ENCODE assay signal across 2 cellular contexts in genomic region chr11:12179019-12179418, GRCh38.
TF ChIP-seq lines count a peak whose summit lies in the region.

No MANE protein-coding gene starts in this region.

TF ChIP-seq in A549, 52 proteins besides CTCF, POLR2A, EP300 and RAD21 (continued from another document):
- TF ChIP-seq REST (IDR thresholded peaks at IDR 0.05) (no peak), ESRRA (IDR thresholded peaks at IDR 0.05; ENCODE audit: borderline replicate concordance, low read length) (no peak), ELK1 (IDR thresholded peaks at IDR 0.05; ENCODE audit: low read depth, low read length) (no peak), HOXB5 (CRISPR knock-in tag; IDR thresholded peaks at IDR 0.05) (no peak), PHF8 (IDR thresholded peaks at IDR 0.05; ENCODE audit: borderline replicate concordance, low read depth) (no peak), JUN (IDR thresholded peaks at IDR 0.05) (no peak), EHF (CRISPR knock-in tag; IDR thresholded peaks at IDR 0.05) (no peak), GATA3 (IDR thresholded peaks at IDR 0.05; ENCODE audit: borderline replicate concordance) (no peak), FOXS1 (CRISPR knock-in tag; IDR thresholded peaks at IDR 0.05) (no peak), SMC3 (IDR thresholded peaks at IDR 0.05) (no peak), CHD4 (IDR thresholded peaks at IDR 0.05; ENCODE audit: borderline replicate concordance) (no peak), ZFP36 (IDR thresholded peaks at IDR 0.05; ENCODE audit: borderline replicate concordance, partially characterized antibody) (no peak), BHLHE40 (IDR thresholded peaks at IDR 0.05; ENCODE audit: low read depth, low read length) (no peak), MAFK (IDR thresholded peaks at IDR 0.05; ENCODE audit: partially characterized antibody) (no peak), NFE2L2 (conservative IDR thresholded peaks at IDR 0.05; ENCODE audit: low read length) (no peak), NR3C1 (IDR thresholded peaks at IDR 0.05) (no peak), HOXA7 (CRISPR knock-in tag; IDR thresholded peaks at IDR 0.05) (no peak)

TF ChIP-seq in IMR-90, 13 proteins besides CTCF, POLR2A, EP300 and RAD21 (continued from another document):
- TF ChIP-seq ELK1 (IDR thresholded peaks at IDR 0.05; ENCODE audit: borderline replicate concordance, low read depth, low read length) (no peak), CEBPB (IDR thresholded peaks at IDR 0.05; ENCODE audit: low read depth, low read length) (no peak)
